ENCODE assay signal across 8 cellular contexts in genomic region chr3:52770581-52771333, GRCh38. TPM values are rescaled to one million over a fixed set of nuclear protein-coding genes. Genes with fewer than 3 reads are reported as not detected.
DNase-seq lines count a peak whose midpoint lies in the region; ATAC-seq and TF ChIP-seq lines count a peak whose summit lies in the region.

NEK4 (minus strand) TSS chr3:52770940; CDS start chr3:52770746, 194 bp downstream.

- intact Hi-C loops in colonic mucosa (cut with DNase I) (no loop called here), left colon (cut with DNase I, micrococcal nuclease) (no loop called here)

- no peak for TF ChIP-seq CTCF in colonic mucosa (IDR thresholded peaks at IDR 0.05)

- peak; percentile 87 for ATAC-seq in GM19324 (IDR thresholded peaks at IDR 0.05; ENCODE audit: low FRiP score, unreplicated experiment)
- ATAC-seq in HG03460 (IDR thresholded peaks at IDR 0.05; ENCODE audit: unreplicated experiment), result peak; percentile 86
- ATAC-seq in left colon, result peak; percentile 98

- H3K27ac ChIP-seq in BLaER1 treated with 17β-estradiol and CSF1 and Interleukin-3, amounts not matched to agents 10 nM and 100 nM, result peak within 1 kb of the TSS; percentile 63 to 85 (median 81); a peak in 21 of 22 replicates
- H3K27ac ChIP-seq in colonic mucosa, result peak within 1 kb of the TSS; percentile 70

- H3K4me2 ChIP-seq in BLaER1 treated with 17β-estradiol and CSF1 and Interleukin-3, amounts not matched to agents 10 nM and 100 nM, result peak within 1 kb of the TSS; percentile 82 to 99 (median 91)

- H3K36me3 ChIP-seq in BLaER1 treated with 17β-estradiol and CSF1 and Interleukin-3, amounts not matched to agents 10 nM and 100 nM, result peaks cover 19 to 34% (median 28%) of the 10 kb centered on the region in 11 experiments
- no peaks in the 10 kb centered on the region for H3K36me3 ChIP-seq in colonic mucosa

- peak within 1 kb of the TSS; percentile 79 to 90 (median 86) for H3K9ac ChIP-seq in BLaER1 treated with 17β-estradiol and CSF1 and Interleukin-3, amounts not matched to agents 10 nM and 100 nM
- peak within 1 kb of the TSS; percentile 67 to 70 for H3K9ac ChIP-seq in colonic mucosa (ENCODE audit: low read depth in 2 of 2, low read length in 2 of 2)

- H3K4me3 ChIP-seq in BLaER1 treated with 17β-estradiol and CSF1 and Interleukin-3, amounts not matched to agents 10 nM and 100 nM, result peak within 1 kb of the TSS; percentile 65 to 88 (median 78)
- peak within 1 kb of the TSS; percentile 93 for H3K4me3 ChIP-seq in colonic mucosa

- no peaks in the 10 kb centered on the region for H4K20me1 ChIP-seq in BLaER1 treated with 17β-estradiol and CSF1 and Interleukin-3, amounts not matched to agents 10 nM and 100 nM

- peak; percentile 76 to 95 for DNase-seq in NCI-H526 (lab: John Stamatoyannopoulos, UW)
- peak; percentile 93 for DNase-seq in activated CD4-positive, alpha-beta T cell treated with anti-CD3 and anti-CD28 coated beads for 48 hours
- DNase-seq in colonic mucosa, result peak; percentile 94
- DNase-seq in left colon, result peak; percentile 92 to 96
- peak; percentile 64 to 84 for DNase-seq in stimulated activated CD4-positive, alpha-beta T cell treated with anti-CD3 and anti-CD28 coated beads, Interleukin-1b, Interleukin-23, amount 100 ng/mL, for 4 hours (ENCODE audit: low read depth in 2 of 2)

- peaks cover 24 to 39% (median 27%) of the 10 kb centered on the region in 10 experiments for H3K4me1 ChIP-seq in BLaER1 treated with 17β-estradiol and CSF1 and Interleukin-3, amounts not matched to agents 10 nM and 100 nM
- H3K4me1 ChIP-seq in colonic mucosa, result no peaks in the 10 kb centered on the region

- H3K9me3 ChIP-seq in BLaER1 treated with 17β-estradiol and CSF1 and Interleukin-3, amounts not matched to agents 10 nM and 100 nM (replicated peaks in 1 of 11), result no peaks in the 10 kb centered on the region
- H3K9me3 ChIP-seq in colonic mucosa, result no peaks in the 10 kb centered on the region

- no peaks in the 10 kb centered on the region for H3K27me3 ChIP-seq in BLaER1 treated with 17β-estradiol and CSF1 and Interleukin-3, amounts not matched to agents 10 nM and 100 nM
- H3K27me3 ChIP-seq in colonic mucosa, result no peaks in the 10 kb centered on the region

RNA-seq across cellular contexts. Expression of gene NEK4, which starts in this region (rescaled TPM):
- 10 to 100 TPM; 21.2 to 29.1 TPM for total RNA-seq in colonic mucosa
- total RNA-seq in left colon, result 10 to 100 TPM; 20.9 to 25.1 TPM

Comparison
In these comparisons a context has a peak if more than half of its experiments do, and no peak if none do; other contexts are left out.
1. Peak in every context shown above with its lines: DNase-seq, ATAC-seq, H3K4me3 ChIP-seq and H3K27ac ChIP-seq.